ENCODE assay signal across 1 cellular context in genomic region chr17:7931709-7932482, GRCh38.
A peak's percentile ranks its signal among the peaks of the same experiment; 100 is the strongest.
TF ChIP-seq lines count a peak whose summit lies in the region.

CNTROB (plus strand) TSS chr17:7932206; CDS start chr17:7933080, 874 bp downstream.
TRAPPC1 (minus strand) TSS chr17:7931946; CDS start chr17:7931829, 117 bp downstream.

TF ChIP-seq in K562, 482 proteins besides CTCF, POLR2A, EP300 and RAD21 (continued from another document and continues in another):
- no peak for TF ChIP-seq ZNF668 (CRISPR knock-in tag; IDR thresholded peaks at IDR 0.05)
- TF ChIP-seq YY1 (IDR thresholded peaks at IDR 0.05; ENCODE audit: borderline replicate concordance in 1 of 3, control insufficient read depth in 1 of 3, extremely low read depth in 1 of 3, insufficient read depth in 3 of 3, insufficient read length in 1 of 3, insufficient replicate concordance in 2 of 3, low read depth in 1 of 3, low read length in 2 of 3), result no peak
- TF ChIP-seq ATF1 (CRISPR knock-in tag; IDR thresholded peaks at IDR 0.05), result peak; percentile 69
- TF ChIP-seq ATF1 (tag; IDR thresholded peaks at IDR 0.05), result peak; percentile 98
- no peak for TF ChIP-seq ZBTB49 (CRISPR knock-in tag; IDR thresholded peaks at IDR 0.05; ENCODE audit: borderline replicate concordance)
- TF ChIP-seq MTA3 (IDR thresholded peaks at IDR 0.05; ENCODE audit: borderline replicate concordance), result no peak; the same call in 1 of the 2 replicates
- no peak for TF ChIP-seq RUNX1 (IDR thresholded peaks at IDR 0.05; ENCODE audit: low read depth)
- TF ChIP-seq ZNF644 (tag; IDR thresholded peaks at IDR 0.05; ENCODE audit: low read depth), result no peak
- TF ChIP-seq TBL1XR1 (IDR thresholded peaks at IDR 0.05; ENCODE audit: low read length in 2 of 2), result no peak
- TF ChIP-seq PRPF4 (IDR thresholded peaks at IDR 0.05; ENCODE audit: insufficient read depth, low read depth, low read length, poor library complexity, severe bottlenecking), result no peak
- TF ChIP-seq ZBTB40 (IDR thresholded peaks at IDR 0.05), result peak; percentile 90
- TF ChIP-seq ZBTB40 (CRISPR knock-in tag; IDR thresholded peaks at IDR 0.05), result no peak
- no peak for TF ChIP-seq FOXK1 (CRISPR knock-in tag; IDR thresholded peaks at IDR 0.05; ENCODE audit: borderline replicate concordance)
- TF ChIP-seq HEY1 (CRISPR knock-in tag; IDR thresholded peaks at IDR 0.05; ENCODE audit: borderline replicate concordance), result no peak
- TF ChIP-seq KLF10 (CRISPR knock-in tag; IDR thresholded peaks at IDR 0.05), result no peak
- TF ChIP-seq NCOA2 (IDR thresholded peaks at IDR 0.05; ENCODE audit: partially characterized antibody in 2 of 2), result no peak
- no peak for TF ChIP-seq GTF2A2 (tag; IDR thresholded peaks at IDR 0.05)
- no peak for TF ChIP-seq SMAD2 (IDR thresholded peaks at IDR 0.05; ENCODE audit: low read depth, low read length)
- peak; percentile 43; the same call in 1 of the 2 replicates for TF ChIP-seq SMARCE1 (IDR thresholded peaks at IDR 0.05)
- TF ChIP-seq MEF2A (IDR thresholded peaks at IDR 0.05; ENCODE audit: control insufficient read depth, low read depth, low read length), result no peak
- TF ChIP-seq ZBTB8A (IDR thresholded peaks at IDR 0.05; ENCODE audit: partially characterized antibody), result no peak
- no peak for TF ChIP-seq CTBP1 (IDR thresholded peaks at IDR 0.05; ENCODE audit: borderline replicate concordance)
- TF ChIP-seq CREB3L1 (IDR thresholded peaks at IDR 0.05; ENCODE audit: borderline replicate concordance, low read depth), result peak; percentile 54; the same call in 1 of the 2 replicates
- TF ChIP-seq HNRNPK (IDR thresholded peaks at IDR 0.05; ENCODE audit: low read depth, low read length, poor library complexity, severe bottlenecking), result no peak
- no peak for TF ChIP-seq POLR3G (IDR thresholded peaks at IDR 0.05; ENCODE audit: extremely low read depth, insufficient read length, insufficient replicate concordance)
- TF ChIP-seq YBX1 (IDR thresholded peaks at IDR 0.05), result no peak
- no peak for TF ChIP-seq RHOXF2B (CRISPR knock-in tag; conservative IDR thresholded peaks at IDR 0.05)
- TF ChIP-seq MED1 (CRISPR knock-in tag; IDR thresholded peaks at IDR 0.05; ENCODE audit: borderline replicate concordance), result no peak
- TF ChIP-seq SMARCC2 (IDR thresholded peaks at IDR 0.05; ENCODE audit: low read depth), result no peak; the same call in 1 of the 2 replicates
- TF ChIP-seq MLLT1 (IDR thresholded peaks at IDR 0.05), result peak in 1 of 2 experiments; percentile 63; a peak in 1 of 4 replicates
- TF ChIP-seq DIDO1 (tag; IDR thresholded peaks at IDR 0.05; ENCODE audit: low read depth), result no peak
- TF ChIP-seq LEF1 (IDR thresholded peaks at IDR 0.05), result no peak
- peak in 1 of 2 experiments; percentile 71; a peak in 2 of 4 replicates for TF ChIP-seq HDAC1 (IDR thresholded peaks at IDR 0.05)
- no peak for TF ChIP-seq FOXA3 (CRISPR knock-in tag; conservative IDR thresholded peaks at IDR 0.05 in 1 of 2, IDR thresholded peaks at IDR 0.05 in 1 of 2)
- no peak for TF ChIP-seq PTRF (tag; IDR thresholded peaks at IDR 0.05)
- no peak for TF ChIP-seq HNRNPL (IDR thresholded peaks at IDR 0.05; ENCODE audit: low read depth, low read length)
- TF ChIP-seq NFATC3 (IDR thresholded peaks at IDR 0.05), result no peak
- TF ChIP-seq FOS (IDR thresholded peaks at IDR 0.05; ENCODE audit: extremely low read depth, insufficient read length), result no peak
- TF ChIP-seq EP400 (IDR thresholded peaks at IDR 0.05), result peak; percentile 86
- TF ChIP-seq POLR2G (IDR thresholded peaks at IDR 0.05; ENCODE audit: low read depth, low read length), result peak; percentile 80
- TF ChIP-seq ZNF445 (CRISPR knock-in tag; IDR thresholded peaks at IDR 0.05; ENCODE audit: low read depth), result no peak
- no peak for TF ChIP-seq ZBTB34 (CRISPR knock-in tag; IDR thresholded peaks at IDR 0.05)
- no peak for TF ChIP-seq SAFB2 (IDR thresholded peaks at IDR 0.05; ENCODE audit: borderline replicate concordance, low read depth, low read length, severe bottlenecking)
- peak in 1 of 2 experiments; percentile 66; a peak in 2 of 4 replicates for TF ChIP-seq SRF (CRISPR knock-in tag; IDR thresholded peaks at IDR 0.05)
- no peak for TF ChIP-seq FIP1L1 (IDR thresholded peaks at IDR 0.05; ENCODE audit: low read depth, low read length, poor library complexity, severe bottlenecking)
- TF ChIP-seq HLTF (IDR thresholded peaks at IDR 0.05), result no peak
